ENCODE assay signal across 31 cellular contexts in the genomic region with DNA sequence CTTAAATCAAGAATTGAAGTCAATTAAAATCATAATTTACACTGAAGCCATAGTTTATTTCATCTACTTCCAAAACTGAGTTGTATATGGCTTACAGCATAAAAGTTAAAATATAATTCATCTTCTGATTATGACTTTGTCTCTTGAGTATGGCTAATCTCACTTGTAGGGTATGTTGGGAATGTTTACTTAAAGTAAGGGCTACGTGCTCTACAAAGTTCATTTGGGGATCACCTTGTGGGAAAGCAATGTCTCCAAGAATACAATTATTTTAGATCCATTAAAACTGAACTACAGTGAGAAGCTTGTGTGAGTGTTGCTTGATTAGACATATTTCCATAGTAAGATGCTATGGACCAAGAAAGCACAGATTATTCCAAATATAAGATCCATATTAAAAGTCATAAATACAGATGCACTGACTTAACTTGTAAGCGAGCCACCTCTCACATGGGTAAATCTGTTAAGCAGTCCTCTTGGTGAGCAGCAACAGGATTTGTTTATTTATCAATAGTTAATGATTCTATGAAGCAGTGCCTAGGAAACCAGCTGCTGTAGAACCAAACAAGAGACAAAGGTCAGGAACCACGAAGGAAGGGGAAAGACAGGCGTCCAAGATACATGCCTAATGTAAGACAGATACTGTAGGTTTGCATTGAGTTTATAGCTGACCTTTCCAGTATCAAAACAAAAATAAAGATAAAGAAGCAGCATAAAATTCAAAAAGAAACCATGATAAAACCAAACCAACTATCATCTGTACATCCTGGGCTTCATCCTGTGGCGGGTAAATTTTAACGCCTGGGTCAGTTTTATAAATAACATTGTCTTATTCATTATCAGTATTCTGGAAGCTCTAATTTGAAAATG. TPM values are rescaled to one million over a fixed set of nuclear protein-coding genes. Genes with fewer than 3 reads are reported as not detected.
DNase-seq lines count a peak whose midpoint lies in the region; ATAC-seq, FAIRE-seq and TF ChIP-seq lines count a peak whose summit lies in the region.
"Had no signal": no experiment of that assay in that cellular context is flagged by ENCODE, and none has a peak within 500 bp of the region (broad histone marks: within the 10 kb centered on the region; RNA-seq: fewer than 3 reads in every experiment).

No MANE protein-coding gene starts in this region.

- in situ Hi-C loops in HepG2 (cut with HindIII; ENCODE audit: extremely low pct_ligation_motif_present, low pct_unique_long_range_greater_than_20kb) = no loop called here
- in situ Hi-C loops in transverse colon (cut with MboI; ENCODE audit: low pct_ligation_motif_present in 1 of 4, low pct_unique_long_range_greater_than_20kb in 1 of 4, low sequenced_read_pairs in 3 of 4) = loop anchor here in 1 of 4 donors (25.0 kb wide), 1 partner anchor 314 kb away; no protein-coding TSS in a partner anchor

- H2AFZ ChIP-seq in HepG2 (ENCODE audit: low read length) (no peak overlapping the region), Karpas-422 (ENCODE audit: low read length) (no peak overlapping the region)

- H3K4me1 ChIP-seq in HEK293 (ENCODE audit: control insufficient read depth, insufficient read depth, low read length) (no peaks in the 10 kb centered on the region), body of pancreas (peaks cover 16% of the 10 kb centered on the region), HepG2 (ENCODE audit: insufficient read depth, low read length) (peaks cover 80% of the 10 kb centered on the region), transverse colon (peaks cover 0 to 61% (median 34%) of the 10 kb centered on the region in 4 donors), Karpas-422 (ENCODE audit: low read length) (peaks cover 40% of the 10 kb centered on the region)
- H3K4me1 ChIP-seq: gastroesophageal sphincter, SJSA1 had no signal

- CTCF ChIA-PET in HEK293 (lab: Yijun Ruan, JAX) = interaction anchor here (0.5 to 2.3 kb wide), 2 partner anchors 23 to 140 kb away, joined by 3 to 6 read pairs; no protein-coding TSS in a partner anchor
- CTCF ChIA-PET in HepG2 (lab: Yijun Ruan, JAX; ENCODE audit: low intra/inter-chr PET ratio, low total read pairs) = no interaction called here

- intact Hi-C loops in body of pancreas (cut with DNase I) = no loop called here
- intact Hi-C loops in HepG2 (cut with micrococcal nuclease; ENCODE audit: unreplicated experiment) = loop anchor here (2.0 kb wide), 3 partner anchors 123 to 301 kb away; no protein-coding TSS in a partner anchor
- intact Hi-C loops in transverse colon (cut with DNase I; ENCODE audit: low total_unique reads) = no loop called here

- H3K9ac ChIP-seq in HepG2 (ENCODE audit: insufficient read depth, low read depth, low read length) (peak overlapping the region; percentile 71), Karpas-422 (ENCODE audit: low read length) (no peak overlapping the region)

- H3K9me2 ChIP-seq in Karpas-422 (replicated peaks; ENCODE audit: insufficient read depth, low read length) = no peaks in the 10 kb centered on the region

- TF ChIP-seq POLR2A in body of pancreas (IDR thresholded peaks at IDR 0.05) (no peak), HepG2 (IDR thresholded peaks at IDR 0.05; ENCODE audit: insufficient read depth in 1 of 2, low read depth in 2 of 2, low read length in 2 of 2) (peak in 1 of 2 experiments; percentile 53; a peak in 1 of 4 replicates), transverse colon (IDR thresholded peaks at IDR 0.05) (no peak), H54 (IDR thresholded peaks at IDR 0.05; ENCODE audit: low read depth, low read length) (no peak)

- H3K27me3 ChIP-seq in body of pancreas (no peaks in the 10 kb centered on the region), HepG2 (ENCODE audit: control insufficient read depth in 1 of 2, insufficient read depth in 2 of 2, low read length in 2 of 2) (no peaks in the 10 kb centered on the region), transverse colon (no peaks in the 10 kb centered on the region), Karpas-422 (ENCODE audit: low read length) (no peaks in the 10 kb centered on the region)
- H3K27me3 ChIP-seq: gastroesophageal sphincter, right atrium auricular region, SJSA1 had no signal

- BruUV-seq in HepG2 (replicated peaks; lab: Mats Ljungman, UMichigan) = no TSS peak

- H3K79me2 ChIP-seq in HepG2 (ENCODE audit: insufficient read depth, low read length) = no peaks in the 10 kb centered on the region
- no peaks in the 10 kb centered on the region for H3K79me2 ChIP-seq in Karpas-422 (ENCODE audit: low read length)

- H3K4me3 ChIP-seq in HEK293 (ENCODE audit: low read depth, low read length) = no peak overlapping the region
- no peak overlapping the region for H3K4me3 ChIP-seq in body of pancreas
- peak overlapping the region in 2 of 3 experiments; percentile 10 to 27; a peak in 2 of 6 replicates for H3K4me3 ChIP-seq in HepG2 (replicated peaks in 1 of 3; ENCODE audit: insufficient read depth in 1 of 3, low read depth in 2 of 3, low read length in 3 of 3)
- no peak overlapping the region for H3K4me3 ChIP-seq in transverse colon
- no peak overlapping the region for H3K4me3 ChIP-seq in Karpas-422 (ENCODE audit: low read length)
- H3K4me3 ChIP-seq: gastroesophageal sphincter, MG63, right atrium auricular region, SJSA1 had no signal

- ATAC-seq in body of pancreas (peak; percentile 89), HepG2 (peak; percentile 84), HG03432 (IDR thresholded peaks at IDR 0.05; ENCODE audit: unreplicated experiment) (no peak)
- ATAC-seq: gastroesophageal sphincter; stimulated activated naive B cell treated with anti-CD40 and anti-IgM and Interleukin-4, amounts not matched to agents 10 μg/mL and 1 μg/mL and 100 μg/mL, for 72 hours had no signal

- FAIRE-seq in HepG2 (lab: Jason Lieb, UNC) (peak; percentile 58), H54 (lab: Jason Lieb, UNC) (no peak)
- FAIRE-seq: bronchial epithelial cell, endometrium, G401.6, keratinocyte, RCC 7860 had no signal

- TF ChIP-seq RAD21 in HepG2 (CRISPR knock-in tag; IDR thresholded peaks at IDR 0.05) = no peak

- H3K36me3 ChIP-seq in HEK293 (ENCODE audit: control insufficient read depth in 2 of 2, insufficient read depth in 1 of 2, low read length in 2 of 2) (no peaks in the 10 kb centered on the region), body of pancreas (replicated peaks in 1 of 2; ENCODE audit: insufficient read depth in 1 of 2, low read depth in 2 of 2) (no peaks in the 10 kb centered on the region), HepG2 (replicated peaks in 1 of 2; ENCODE audit: control insufficient read depth in 1 of 2, insufficient read depth in 2 of 2, low read length in 2 of 2) (no peaks in the 10 kb centered on the region), transverse colon (no peaks in the 10 kb centered on the region), Karpas-422 (ENCODE audit: insufficient read depth, low read length) (no peaks in the 10 kb centered on the region)
- H3K36me3 ChIP-seq: gastroesophageal sphincter, MG63, right atrium auricular region, SJSA1 had no signal

- H3K4me2 ChIP-seq in HepG2 (ENCODE audit: low read depth, low read length) (peak overlapping the region; percentile 64), Karpas-422 (ENCODE audit: low read depth, low read length, poor library complexity, severe bottlenecking) (no peak overlapping the region)

- POLR2A ChIA-PET in HEK293 (lab: Yijun Ruan, JAX) (interaction anchor here (1.1 kb wide), 1 partner anchor 41 kb away, joined by 3 read pairs; no protein-coding TSS in a partner anchor), HepG2 (lab: Yijun Ruan, JAX) (interaction anchor here (1.0 to 2.5 kb wide), 12 partner anchors 9 to 300 kb away, joined by 3 to 49 read pairs (median 4); no protein-coding TSS in a partner anchor)

- TF ChIP-seq EP300 in HepG2 (IDR thresholded peaks at IDR 0.05; ENCODE audit: low read depth in 2 of 2, low read length in 2 of 2) (peak; percentile 18 to 34; a peak in 1 of 4 replicates), HepG2 (CRISPR knock-in tag; IDR thresholded peaks at IDR 0.05; ENCODE audit: borderline replicate concordance) (no peak), transverse colon (IDR thresholded peaks at IDR 0.05; ENCODE audit: low read depth) (no peak)

- H3K27ac ChIP-seq in HEK293 (ENCODE audit: extremely low read depth, low read depth, low read length) (no peak overlapping the region), body of pancreas (peak overlapping the region in 2 of 4 donors; percentile 3 to 10), HepG2 (ENCODE audit: extremely low read length, insufficient read depth, low read length) (peak overlapping the region; percentile 93), transverse colon (peak overlapping the region in 3 of 4 donors; percentile 11 to 46 (median 43)), Karpas-422 (ENCODE audit: low read length) (no peak overlapping the region)
- H3K27ac ChIP-seq: gastroesophageal sphincter, right atrium auricular region, SJSA1 had no signal

- TF ChIP-seq CTCF in HEK293 (tag by site-specific recombination; IDR thresholded peaks at IDR 0.05) (no peak), body of pancreas (IDR thresholded peaks at IDR 0.05) (no peak), HepG2 (CRISPR knock-in tag; IDR thresholded peaks at IDR 0.05) (no peak), transverse colon (IDR thresholded peaks at IDR 0.05) (no peak)

- no peaks in the 10 kb centered on the region for H3K9me3 ChIP-seq in HEK293 (ENCODE audit: control insufficient read depth, insufficient read depth, low read depth, low read length)
- H3K9me3 ChIP-seq in body of pancreas = no peaks in the 10 kb centered on the region
- no peaks in the 10 kb centered on the region for H3K9me3 ChIP-seq in HepG2 (ENCODE audit: low read length)
- H3K9me3 ChIP-seq in transverse colon = no peaks in the 10 kb centered on the region
- no peaks in the 10 kb centered on the region for H3K9me3 ChIP-seq in Karpas-422 (ENCODE audit: low read length)
- H3K9me3 ChIP-seq: gastroesophageal sphincter, MG63, right atrium auricular region, SJSA1 had no signal

- DNase-seq in body of pancreas = peak in 3 of 4 donors; percentile 11 to 31 (median 15)
- DNase-seq in HepG2 (ENCODE audit: low spot score) = peak; percentile 76
- no peak for DNase-seq in transverse colon
- no peak for DNase-seq in Karpas-422
- no peak for DNase-seq in H54 (ENCODE audit: insufficient read length, low spot score)
- DNase-seq: activated naive CD4-positive, alpha-beta T cell treated with anti-CD3 and anti-CD28 coated beads, Interleukin-2, amount 10 ng/mL, durations not matched to agents 7 days and 5 days; activated T-cell treated with anti-CD3 and anti-CD28 coated beads, Interleukin-2, amount 50 U/mL, for 48 hours; amniotic stem cell; CD4-positive, CD25-positive, alpha-beta regulatory T cell; HFFc6; mesendoderm; MG63; naive B cell; NCI-H1436; NCI-H446; occipital lobe; stimulated activated CD4-positive, alpha-beta T cell treated with anti-CD3 and anti-CD28 coated beads, Interleukin-12 subunit alpha, Interleukin-12 subunit beta, amount 100 ng/mL, for 4 hours; stimulated activated CD4-positive, alpha-beta T cell treated with anti-CD3 and anti-CD28 coated beads, Interleukin-4, amount 100 ng/mL, for 24 hours; stimulated activated naive B cell treated with anti-CD40 and anti-IgM and Interleukin-4, amounts not matched to agents 10 μg/mL and 1 μg/mL and 100 μg/mL, for 72 hours had no signal

- no peaks in the 10 kb centered on the region for H4K20me1 ChIP-seq in HepG2 (ENCODE audit: insufficient read depth, low read length)
- no peaks in the 10 kb centered on the region for H4K20me1 ChIP-seq in Karpas-422 (ENCODE audit: insufficient read depth, low read depth, low read length)

- WGBS in body of pancreas, 2 donors = 31 to 32% methylated on average over 6 of the region's 6 CpGs
- 17% methylated on average over 6 of the region's 6 CpGs for WGBS in HepG2 (ENCODE audit: low lambda C conversion rate)
- 43 to 51% methylated on average over 5 to 6 of the region's 6 CpGs for WGBS in transverse colon (ENCODE audit: low coverage in 1 of 2), 2 donors

RNA-seq across cellular contexts. Expression of a gene that starts 24.8 kb away (rescaled TPM):
- total RNA-seq in body of pancreas (not detected), HepG2 (2016; rRNA removed; fragmentation: Illumina TruSeq; extraction: Trizol) (not detected in 2 replicates), transverse colon (not detected)
- total RNA-seq in HepG2 (2016; cell fraction: cytosol; rRNA removed; fragmentation: Illumina TruSeq; extraction: Trizol; ENCODE audit: low read depth) = not detected in 2 replicates
- total RNA-seq in HepG2 (2016; cell fraction: insoluble cytoplasmic fraction; rRNA removed; fragmentation: Illumina TruSeq; extraction: Trizol) = not detected in 2 replicates
- not detected in 2 replicates for total RNA-seq in HepG2 (2016; cell fraction: membrane; rRNA removed; fragmentation: Illumina TruSeq; extraction: Trizol)
- not detected in 2 replicates for total RNA-seq in HepG2 (2016; cell fraction: nucleus; rRNA removed; fragmentation: Illumina TruSeq; extraction: Trizol)
- 0.04 and 0.07 TPM in 2 replicates for polyA plus RNA-seq in HepG2 (2011; rRNA removed)
- polyA plus RNA-seq in HepG2 (2011; cell fraction: cytosol; rRNA removed) = 0.01 and 0.03 TPM in 2 replicates
- 0.03 and 0.05 TPM in 2 replicates for polyA plus RNA-seq in HepG2 (2011; cell fraction: nucleus; rRNA removed)
- polyA plus RNA-seq in HepG2 (2012) = 0.19 and 0.29 TPM in 2 replicates
- polyA plus RNA-seq in HepG2 (2016; cell fraction: cytosol; fragmentation: Illumina TruSeq; extraction: Trizol; ENCODE audit: low read depth) = not detected in 2 replicates
- not detected in 2 replicates for polyA plus RNA-seq in HepG2 (2016; cell fraction: insoluble cytoplasmic fraction; fragmentation: Illumina TruSeq; extraction: Trizol; ENCODE audit: low read depth)
- not detected in 2 replicates for polyA plus RNA-seq in HepG2 (2016; cell fraction: membrane; fragmentation: Illumina TruSeq; extraction: Trizol; ENCODE audit: low read depth)
- polyA plus RNA-seq in HepG2 (2016; cell fraction: nucleus; fragmentation: Illumina TruSeq; extraction: Trizol; ENCODE audit: insufficient read depth, low read depth) = not detected in 2 replicates
- polyA minus RNA-seq in HepG2 (2011; rRNA and poly(A)+ RNA removed; ENCODE audit: low replicate concordance) = not detected in 2 replicates
- not detected in 2 replicates for polyA minus RNA-seq in HepG2 (2011; cell fraction: cytosol; rRNA and poly(A)+ RNA removed)
- 0.12 TPM in 1 of 2 replicates, not detected in the other for polyA minus RNA-seq in HepG2 (2011; cell fraction: nucleus; rRNA and poly(A)+ RNA removed)
- total RNA-seq in Karpas-422 (2014; rRNA removed; shearing (Covaris generic); ENCODE audit: low replicate concordance) = 4.5 and 8.3 TPM in 2 replicates
- total RNA-seq: bronchial epithelial cell; CD4-positive, CD25-positive, alpha-beta regulatory T cell; gastroesophageal sphincter; HFFc6; occipital lobe; right atrium auricular region; SJSA1; T-helper 1 cell treated with Interleukin-12 subunit alpha and Interleukin-12 subunit beta and Interleukin-4 antibody, amounts not matched to agents 30 ng/mL and 1 ng/mL, for 36 hours; temporal lobe had no signal
- polyA plus RNA-seq: CD4-positive, CD25-positive, alpha-beta regulatory T cell had no signal

RNA-seq across cellular contexts. Expression of a gene that starts 46.1 kb away (rescaled TPM):
- total RNA-seq in body of pancreas (not detected), HepG2 (2016; rRNA removed; fragmentation: Illumina TruSeq; extraction: Trizol) (not detected in 2 replicates), transverse colon (under 1 TPM in 1 of 4 donors, not detected in 3; under 0.01 TPM)
- total RNA-seq in HepG2 (2016; cell fraction: cytosol; rRNA removed; fragmentation: Illumina TruSeq; extraction: Trizol; ENCODE audit: low read depth) = not detected in 2 replicates
- total RNA-seq in HepG2 (2016; cell fraction: insoluble cytoplasmic fraction; rRNA removed; fragmentation: Illumina TruSeq; extraction: Trizol) = not detected in 2 replicates
- total RNA-seq in HepG2 (2016; cell fraction: membrane; rRNA removed; fragmentation: Illumina TruSeq; extraction: Trizol) = not detected in 2 replicates
- not detected in 2 replicates for total RNA-seq in HepG2 (2016; cell fraction: nucleus; rRNA removed; fragmentation: Illumina TruSeq; extraction: Trizol)
- polyA plus RNA-seq in HepG2 (2011; rRNA removed) = not detected in 2 replicates
- polyA plus RNA-seq in HepG2 (2011; cell fraction: cytosol; rRNA removed) = 0.01 TPM in 1 of 2 replicates, not detected in the other
- polyA plus RNA-seq in HepG2 (2011; cell fraction: nucleus; rRNA removed) = 0.05 TPM in 1 of 2 replicates, not detected in the other
- polyA plus RNA-seq in HepG2 (2012) = not detected in 2 replicates
- not detected in 2 replicates for polyA plus RNA-seq in HepG2 (2016; cell fraction: cytosol; fragmentation: Illumina TruSeq; extraction: Trizol; ENCODE audit: low read depth)
- polyA plus RNA-seq in HepG2 (2016; cell fraction: insoluble cytoplasmic fraction; fragmentation: Illumina TruSeq; extraction: Trizol; ENCODE audit: low read depth) = not detected in 2 replicates
- polyA plus RNA-seq in HepG2 (2016; cell fraction: membrane; fragmentation: Illumina TruSeq; extraction: Trizol; ENCODE audit: low read depth) = not detected in 2 replicates
- not detected in 2 replicates for polyA plus RNA-seq in HepG2 (2016; cell fraction: nucleus; fragmentation: Illumina TruSeq; extraction: Trizol; ENCODE audit: insufficient read depth, low read depth)
- polyA minus RNA-seq in HepG2 (2011; rRNA and poly(A)+ RNA removed; ENCODE audit: low replicate concordance) = 0.12 TPM in 1 of 2 replicates, not detected in the other
- polyA minus RNA-seq in HepG2 (2011; cell fraction: cytosol; rRNA and poly(A)+ RNA removed) = not detected in 2 replicates
- polyA minus RNA-seq in HepG2 (2011; cell fraction: nucleus; rRNA and poly(A)+ RNA removed) = not detected in 2 replicates
- total RNA-seq in Karpas-422 (2014; rRNA removed; shearing (Covaris generic); ENCODE audit: low replicate concordance) = not detected in 2 replicates
- total RNA-seq: CD4-positive, CD25-positive, alpha-beta regulatory T cell; HFFc6; SJSA1; T-helper 1 cell treated with Interleukin-12 subunit alpha and Interleukin-12 subunit beta and Interleukin-4 antibody, amounts not matched to agents 30 ng/mL and 1 ng/mL, for 36 hours had no signal
- polyA plus RNA-seq: CD4-positive, CD25-positive, alpha-beta regulatory T cell had no signal

Comparison
In these comparisons a context has a peak if more than half of its experiments do, and no peak if none do; other contexts are left out.
1. H3K27ac ChIP-seq: peak in HepG2 (single experiment) and transverse colon (3 of 4); none in HEK293 (single experiment) and Karpas-422 (single experiment).
2. H3K4me3 ChIP-seq: peak in HepG2 (2 of 3); none in HEK293 (single experiment), body of pancreas (0 of 2), transverse colon (0 of 4) and Karpas-422 (single experiment).
3. DNase-seq: peak in body of pancreas (3 of 4) and HepG2 (single experiment); none in transverse colon (single experiment), Karpas-422 (single experiment) and H54 (single experiment).